In the genomic region with DNA sequence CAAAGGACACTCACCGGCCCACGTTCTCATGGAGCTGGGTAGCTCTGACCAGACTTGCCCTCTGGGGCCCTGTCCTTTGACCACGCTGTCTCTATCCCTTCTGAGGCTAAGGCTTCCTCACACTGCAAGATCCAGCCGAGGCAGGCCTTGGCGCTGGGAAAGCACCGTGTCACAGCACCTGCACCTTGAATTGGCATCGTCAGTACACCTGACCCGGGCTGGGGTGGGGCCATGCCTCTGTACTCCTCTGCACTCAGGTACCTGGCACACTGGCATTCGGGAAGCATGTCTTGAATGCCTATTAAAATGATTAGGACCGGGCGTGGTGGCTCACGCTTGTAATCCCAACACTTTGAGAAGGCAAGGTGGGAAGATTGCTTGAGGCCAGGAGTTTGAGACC, we compare ENCODE assay signal across 13 cellular contexts. TPM values are rescaled to one million over a fixed set of nuclear protein-coding genes. Genes with fewer than 3 reads are reported as not detected.
"Had no signal": no experiment of that assay in that cellular context is flagged by ENCODE, and none has a peak within 500 bp of the region (broad histone marks: within the 10 kb centered on the region; RNA-seq: fewer than 3 reads in every experiment).

No MANE protein-coding gene starts in this region.

- DNase-seq: activated CD4-positive, CD25-positive, alpha-beta regulatory T cell; activated gamma-delta T cell; activated naive CD8-positive, alpha-beta T cell treated with anti-CD3 and anti-CD28 coated beads, Interleukin-2, amount 10 ng/mL, durations not matched to agents 7 days and 5 days; activated T-cell treated with anti-CD3 and anti-CD28 coated beads, Interleukin-2, amount 50 U/mL, for 24 hours; gastrocnemius medialis; left cardiac atrium; mesenchymal stem cell; SJCRH30 had no signal

- H3K36me3 Mint-ChIP-seq: activated naive CD8-positive, alpha-beta T cell treated with anti-CD3 and anti-CD28 coated beads, Interleukin-2, amount 10 ng/mL, durations not matched to agents 7 days and 5 days had no signal

- H3K9me3 Mint-ChIP-seq: activated naive CD8-positive, alpha-beta T cell treated with anti-CD3 and anti-CD28 coated beads, Interleukin-2, amount 10 ng/mL, durations not matched to agents 7 days and 5 days; activated T-cell treated with anti-CD3 and anti-CD28 coated beads, Interleukin-2, amount 50 U/mL, for 24 hours; type B pancreatic cell had no signal

- H3K36me3 ChIP-seq: gastrocnemius medialis, SJCRH30 had no signal

- H3K27me3 ChIP-seq: gastrocnemius medialis, hepatocyte, SJCRH30 had no signal

- H3K27me3 Mint-ChIP-seq: activated naive CD8-positive, alpha-beta T cell treated with anti-CD3 and anti-CD28 coated beads, Interleukin-2, amount 10 ng/mL, durations not matched to agents 7 days and 5 days; activated T-cell treated with anti-CD3 and anti-CD28 coated beads, Interleukin-2, amount 50 U/mL, for 24 hours; type B pancreatic cell had no signal

- H3K27ac Mint-ChIP-seq: activated naive CD8-positive, alpha-beta T cell treated with anti-CD3 and anti-CD28 coated beads, Interleukin-2, amount 10 ng/mL, durations not matched to agents 7 days and 5 days; activated T-cell treated with anti-CD3 and anti-CD28 coated beads, Interleukin-2, amount 50 U/mL, for 24 hours; type B pancreatic cell had no signal

- H3K9me3 ChIP-seq: gastrocnemius medialis, SJCRH30 had no signal

- H3K4me3 Mint-ChIP-seq: activated naive CD8-positive, alpha-beta T cell treated with anti-CD3 and anti-CD28 coated beads, Interleukin-2, amount 10 ng/mL, durations not matched to agents 7 days and 5 days; activated T-cell treated with anti-CD3 and anti-CD28 coated beads, Interleukin-2, amount 50 U/mL, for 24 hours; type B pancreatic cell had no signal

- ATAC-seq: gastrocnemius medialis, left cardiac atrium had no signal

- H3K27ac ChIP-seq: gastrocnemius medialis, hepatocyte, SJCRH30 had no signal

- H3K4me3 ChIP-seq: gastrocnemius medialis, hepatocyte, SJCRH30, smooth muscle cell had no signal

RNA-seq across cellular contexts. Expression of a gene that starts 9.9 kb away (rescaled TPM):
- total RNA-seq: activated naive CD8-positive, alpha-beta T cell treated with anti-CD3 and anti-CD28 coated beads, Interleukin-2, amount 10 ng/mL, durations not matched to agents 7 days and 5 days; gastrocnemius medialis; subcutaneous adipose tissue; T-helper 2 cell treated with Interferon-gamma antibody and Interleukin-4, amounts not matched to agents 100 ng/mL and 5 ng/mL, for 36 hours had no signal
